18 cellular contexts compared by ENCODE assay signal in genomic region chr15:58185439-58185838, GRCh38. TPM values are rescaled to one million over a fixed set of nuclear protein-coding genes. Genes with fewer than 3 reads are reported as not detected.
DNase-seq lines count a peak whose midpoint lies in the region; ATAC-seq, FAIRE-seq and TF ChIP-seq lines count a peak whose summit lies in the region.
"Had no signal": no experiment of that assay in that cellular context is flagged by ENCODE, and none has a peak within 500 bp of the region (broad histone marks: within the 10 kb centered on the region; RNA-seq: fewer than 3 reads in every experiment).

No MANE protein-coding gene starts in this region.

- no peak overlapping the region for H3K4me2 ChIP-seq in K562 (ENCODE audit: insufficient read depth, low read length)

- no peak for ATAC-seq in K562
- ATAC-seq in GM18519 (IDR thresholded peaks at IDR 0.05; ENCODE audit: low FRiP score, unreplicated experiment) = no peak
- ATAC-seq: left lung had no signal

- H3K4me3 ChIP-seq in K562 = no peak overlapping the region
- no peak overlapping the region for H3K4me3 ChIP-seq in fibroblast of villous mesenchyme (ENCODE audit: low read depth, low read length)
- H3K4me3 ChIP-seq: adrenal gland, left lung had no signal

- H3K4me1 ChIP-seq in K562 (replicated peaks in 1 of 2; ENCODE audit: control insufficient read depth in 2 of 2, insufficient read depth in 2 of 2, low read length in 2 of 2) = peaks cover 4 to 31% of the 10 kb centered on the region in 2 experiments; a peak in 4 of 5 replicates
- H3K4me1 ChIP-seq: adrenal gland, left lung had no signal

- POLR2A ChIA-PET in K562 (lab: Yijun Ruan, JAX) = interaction anchor here (0.6 kb wide), 1 partner anchor 135 kb away, joined by 4 read pairs; no protein-coding TSS in a partner anchor

- no TSS peak for BruUV-seq in K562 (replicated peaks; lab: Mats Ljungman, UMichigan)

- WGBS in K562 (ENCODE audit: insufficient coverage, low coverage, missing lambda C conversion rate) = 73% methylated on average over 1 of the region's 1 CpG

- no peaks in the 10 kb centered on the region for H3K9me1 ChIP-seq in K562 (ENCODE audit: control insufficient read depth, insufficient read depth, low read length)

- in situ Hi-C loops in GM13977 (cut with MboI; ENCODE audit: low pct_unique_long_range_greater_than_20kb, low sequenced_read_pairs, unreplicated experiment) (no loop called here), K562 (cut with MboI) (loop anchor here (10.0 kb wide), 3 partner anchors 321 to 621 kb away; no protein-coding TSS in a partner anchor)

- H3K9me3 ChIP-seq in K562 (replicated peaks; ENCODE audit: control insufficient read depth, insufficient read depth, low read depth, low read length) = no peaks in the 10 kb centered on the region
- H3K9me3 ChIP-seq: adrenal gland, left lung had no signal

- H3K9ac ChIP-seq in K562 (ENCODE audit: insufficient read depth in 1 of 2, low read depth in 2 of 2, low read length in 2 of 2) = no peak overlapping the region

- CTCF ChIA-PET in K562 (lab: Yijun Ruan, JAX; ENCODE audit: low intra/inter-chr PET ratio) = interaction anchor here (0.6 to 2.7 kb wide), 4 partner anchors 21 to 542 kb away, joined by 3 to 13 read pairs (median 4); no protein-coding TSS in a partner anchor

- no peak overlapping the region; the same call in 1 of the 2 replicates for H2AFZ ChIP-seq in K562 (ENCODE audit: low read depth, low read length)

- no peaks in the 10 kb centered on the region for H3K79me2 ChIP-seq in K562 (ENCODE audit: control insufficient read depth, insufficient read depth, low read length)

- DNase-seq in DMS 273 (lab: John Stamatoyannopoulos, UW; ENCODE audit: unreplicated experiment) (peak; percentile 2), DMS 273 treated with DMSO at 0.1 percent for 48 hours (lab: John Stamatoyannopoulos, UW) (no peak), GM13977 (ENCODE audit: low spot score) (peak; percentile 23), K562 (ENCODE audit: extremely low read depth in 1 of 4, low spot score in 3 of 4) (no peak), fibroblast of villous mesenchyme (ENCODE audit: low read depth) (no peak), DMS53 (lab: John Stamatoyannopoulos, UW) (no peak), NCI-H345 treated with DMSO at 0.1 percent for 48 hours (lab: John Stamatoyannopoulos, UW; ENCODE audit: unreplicated experiment) (no peak)
- DNase-seq: activated CD4-positive, alpha-beta T cell treated with anti-CD3 and anti-CD28 coated beads for 4 hours; activated T-cell treated with anti-CD3 and anti-CD28 coated beads, Interleukin-2, amount 50 U/mL, for 1 hour; adrenal gland; CD8-positive, alpha-beta memory T cell; left lung; NCI-H2081 treated with DMSO at 0.1 percent for 48 hours; Right ventricle myocardium superior had no signal

- peak; percentile 68 to 75 for TF ChIP-seq RAD21 in K562 (CRISPR knock-in tag; conservative IDR thresholded peaks at IDR 0.05 in 1 of 2, IDR thresholded peaks at IDR 0.05 in 1 of 2)

- no peak for FAIRE-seq in K562 (lab: Jason Lieb, UNC)

- H4K20me1 ChIP-seq in K562 (replicated peaks; ENCODE audit: control insufficient read depth, insufficient read depth, low read length) = no peaks in the 10 kb centered on the region

- no peak for TF ChIP-seq EP300 in K562 (IDR thresholded peaks at IDR 0.05; ENCODE audit: low read length)

- H3K36me3 ChIP-seq in K562 (ENCODE audit: control insufficient read depth, insufficient read depth, low read length) = no peaks in the 10 kb centered on the region
- H3K36me3 ChIP-seq: adrenal gland had no signal

- no peak for TF ChIP-seq POLR2A in K562 (conservative IDR thresholded peaks at IDR 0.05)

- intact Hi-C loops in K562 (cut with micrococcal nuclease) = loop anchor here (1.0 kb wide), 1 partner anchor 36 kb away; no protein-coding TSS in a partner anchor

- TF ChIP-seq CTCF in GM13977 (IDR thresholded peaks at IDR 0.05; ENCODE audit: extremely low read depth, insufficient read depth, missing control alignments) (no peak), K562 (IDR thresholded peaks at IDR 0.05 in 2 of 3, conservative IDR thresholded peaks at IDR 0.05 in 1 of 3; ENCODE audit: insufficient read depth in 2 of 3, low read depth in 1 of 3, low read length in 3 of 3) (peak in 2 of 3 experiments; percentile 31 to 48; a peak in 3 of 6 replicates), fibroblast of villous mesenchyme (IDR thresholded peaks at IDR 0.05; ENCODE audit: insufficient read depth, low read depth, low read length) (peak; percentile 18)

- H3K27me3 ChIP-seq in K562 (ENCODE audit: control insufficient read depth in 2 of 2, insufficient read depth in 2 of 2, low read length in 2 of 2) = no peaks in the 10 kb centered on the region
- H3K27me3 ChIP-seq: adrenal gland had no signal

- no peak overlapping the region for H3K27ac ChIP-seq in K562 (ENCODE audit: extremely low read depth, low read depth, low read length)
- H3K27ac ChIP-seq: 22Rv1, adrenal gland, left lung had no signal

TF ChIP-seq in K562, 482 proteins besides CTCF, POLR2A, EP300 and RAD21:
- TF ChIP-seq CC2D1A (IDR thresholded peaks at IDR 0.05) (0 out of 2 replicates have a peak, but pooled peaks have one; percentile 36), DEAF1 (CRISPR knock-in tag; IDR thresholded peaks at IDR 0.05) (0 out of 2 replicates have a peak, but pooled peaks have one; percentile 55), CHCHD3 (CRISPR knock-in tag; IDR thresholded peaks at IDR 0.05) (no peak), ARID2 (IDR thresholded peaks at IDR 0.05) (0 out of 2 replicates have a peak, but pooled peaks have one; percentile 21), ZBTB7A (IDR thresholded peaks at IDR 0.05; ENCODE audit: borderline replicate concordance, control insufficient read depth, low read depth, low read length) (no peak), HLTF (IDR thresholded peaks at IDR 0.05) (no peak), STAG1 (CRISPR knock-in tag; IDR thresholded peaks at IDR 0.05; ENCODE audit: borderline replicate concordance) (peak; percentile 15; the same call in 1 of the 2 replicates), MEIS2 (IDR thresholded peaks at IDR 0.05; ENCODE audit: partially characterized antibody) (no peak), SMC3 (conservative IDR thresholded peaks at IDR 0.05; ENCODE audit: insufficient read depth, low read depth, low read length) (0 out of 2 replicates have a peak, but pooled peaks have one; percentile 12)

RNA-seq across cellular contexts. Expression of gene AQP9, which starts 47.3 kb away (rescaled TPM):
- total RNA-seq in K562 (2011; cell fraction: chromatin; rRNA removed; ENCODE audit: low replicate concordance) = 0.32 and 0.81 TPM in 2 replicates
- 0.17 and 0.39 TPM in 2 replicates for total RNA-seq in K562 (2011; cell fraction: nucleolus; rRNA removed)
- 0.29 TPM in 1 of 2 replicates, not detected in the other for total RNA-seq in K562 (2011; cell fraction: nucleoplasm; rRNA removed)
- total RNA-seq in K562 (2014; rRNA removed) (0.05 TPM in 1 of 2 replicates, not detected in the other), K562 (2014; rRNA removed; fragmentation: Illumina TruSeq; extraction: Trizol) (0.06 TPM in 1 of 2 replicates, not detected in the other), K562 (2015; rRNA removed; fragmentation: Illumina TruSeq; extraction: Trizol) (0.07 TPM in 1 of 2 replicates, not detected in the other), K562 (2021) (0.09 TPM in 1 of 2 replicates, not detected in the other), fibroblast of villous mesenchyme (not detected in 2 replicates)
- polyA plus RNA-seq in K562 (2011; rRNA removed) (0.04 and 0.07 TPM in 2 replicates), K562 (2014; fragmentation: Illumina TruSeq; extraction: Trizol) (not detected in 2 replicates), K562 (2014; fragmentation: Nextera tagmentation; extraction: Ambion mirVana) (under 1 TPM in 1 of 2 experiments, not detected in 1; 0.08 TPM), K562 (2014; rRNA removed) (0.33 TPM in 1 of 2 replicates, not detected in the other)
- 0.04 TPM in 1 of 2 replicates, not detected in the other for polyA plus RNA-seq in K562 (2011; cell fraction: cytosol; rRNA removed)
- polyA plus RNA-seq in K562 (2011; cell fraction: nucleus; rRNA removed) = 0.20 and 0.31 TPM in 2 replicates
- polyA plus RNA-seq in K562 (2012) = 0.08 and 0.53 TPM in 2 replicates
- polyA minus RNA-seq in K562 (2011; rRNA and poly(A)+ RNA removed) = 0.12 TPM in 1 of 2 replicates, not detected in the other
- polyA minus RNA-seq in K562 (2011; cell fraction: cytosol; rRNA and poly(A)+ RNA removed) = not detected in 2 replicates
- polyA minus RNA-seq in K562 (2011; cell fraction: nucleus; rRNA and poly(A)+ RNA removed) = not detected in 2 replicates
- total RNA-seq: HT-29, progenitor cell of endocrine pancreas had no signal
- polyA plus RNA-seq: CD8-positive, alpha-beta memory T cell had no signal

Comparison
In these comparisons a context has a peak if more than half of its experiments do, and no peak if none do; other contexts are left out.
1. DNase-seq: peak in DMS 273 (single experiment) and GM13977 (single experiment); none in DMS 273 treated with DMSO at 0.1 percent for 48 hours (single experiment), K562 (0 of 4), fibroblast of villous mesenchyme (single experiment), DMS53 (single experiment) and NCI-H345 treated with DMSO at 0.1 percent for 48 hours (single experiment).